8 cellular contexts compared by ENCODE assay signal in the genomic region with DNA sequence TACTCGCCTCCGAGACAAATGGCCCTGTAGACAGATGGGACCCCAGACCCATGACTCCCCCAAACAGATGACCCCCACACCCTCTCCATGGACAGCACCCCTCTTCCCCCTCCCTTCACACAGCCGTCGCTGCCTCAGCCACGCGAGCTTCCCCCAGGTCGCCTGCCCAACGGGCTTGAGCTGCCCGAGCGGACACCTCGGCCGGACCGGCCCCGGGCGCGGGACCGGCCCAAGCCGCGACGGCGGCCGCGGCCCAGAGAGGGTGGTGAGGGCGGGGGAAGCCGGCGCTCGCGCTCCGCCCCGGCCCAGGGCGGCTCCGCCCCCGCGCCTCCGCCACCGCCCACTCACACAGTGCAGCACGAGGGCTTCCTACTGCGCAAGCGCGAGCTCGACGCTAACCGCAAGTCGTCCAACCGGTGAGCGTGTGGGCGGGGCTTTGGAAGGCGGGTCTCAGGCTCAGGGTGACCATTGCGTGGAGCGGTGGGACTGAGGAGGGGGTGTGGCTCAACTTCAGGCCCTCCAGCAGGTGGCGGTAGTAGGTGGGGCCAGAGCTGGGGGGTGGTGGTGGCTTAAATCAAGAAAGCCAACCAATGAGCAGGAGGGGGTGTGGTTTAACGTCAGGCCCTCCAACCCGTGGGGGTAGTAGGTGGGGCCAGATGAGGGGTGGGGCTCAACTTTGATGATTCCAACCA. TPM values are rescaled to one million over a fixed set of nuclear protein-coding genes. Genes with fewer than 3 reads are reported as not detected.
A peak's percentile ranks its signal among the peaks of the same experiment; 100 is the strongest.
DNase-seq lines count a peak whose midpoint lies in the region; ATAC-seq and TF ChIP-seq lines count a peak whose summit lies in the region.

No MANE protein-coding gene starts in this region.

- H3K4me3 Mint-ChIP-seq in activated T-helper 17 cell treated with anti-CD3 and anti-CD28 coated beads, Interleukin-2, amount 50 U/mL, for 72 hours = peak overlapping the region; percentile 72
- H3K4me3 Mint-ChIP-seq in natural killer cell treated with Interleukin-12 subunit alpha and Interleukin-12 subunit beta and Interleukin-15 and Interleukin-18, amount 100 ng/mL, for 72 hours = peak overlapping the region; percentile 62

- H3K36me3 Mint-ChIP-seq in activated T-helper 17 cell treated with anti-CD3 and anti-CD28 coated beads, Interleukin-2, amount 50 U/mL, for 72 hours (ENCODE audit: low read depth) = no peaks in the 10 kb centered on the region
- H3K36me3 Mint-ChIP-seq in natural killer cell treated with Interleukin-12 subunit alpha and Interleukin-12 subunit beta and Interleukin-15 and Interleukin-18, amount 100 ng/mL, for 72 hours = no peaks in the 10 kb centered on the region

- ATAC-seq in activated T-helper 17 cell treated with anti-CD3 and anti-CD28 coated beads, Interleukin-2, amount 50 U/mL, for 72 hours (replicated peaks) = peak; percentile 94
- ATAC-seq in natural killer cell treated with Interleukin-12 subunit alpha and Interleukin-12 subunit beta and Interleukin-15 and Interleukin-18, amount 100 ng/mL, for 72 hours = peak; percentile 96

- H3K4me1 Mint-ChIP-seq in activated T-helper 17 cell treated with anti-CD3 and anti-CD28 coated beads, Interleukin-2, amount 50 U/mL, for 72 hours = peaks cover 11% of the 10 kb centered on the region
- H3K4me1 Mint-ChIP-seq in natural killer cell treated with Interleukin-12 subunit alpha and Interleukin-12 subunit beta and Interleukin-15 and Interleukin-18, amount 100 ng/mL, for 72 hours (ENCODE audit: low read depth in 2 of 2) = peaks cover 12 to 17% of the 10 kb centered on the region in 2 donors

- H3K4me3 ChIP-seq in fibroblast of pulmonary artery (replicated peaks; ENCODE audit: low read depth, low read length) = peak overlapping the region; percentile 59

- H3K9me3 Mint-ChIP-seq in activated T-helper 17 cell treated with anti-CD3 and anti-CD28 coated beads, Interleukin-2, amount 50 U/mL, for 72 hours = peaks cover 5% of the 10 kb centered on the region
- no peaks in the 10 kb centered on the region for H3K9me3 Mint-ChIP-seq in natural killer cell treated with Interleukin-12 subunit alpha and Interleukin-12 subunit beta and Interleukin-15 and Interleukin-18, amount 100 ng/mL, for 72 hours

- H3K27ac Mint-ChIP-seq in activated T-helper 17 cell treated with anti-CD3 and anti-CD28 coated beads, Interleukin-2, amount 50 U/mL, for 72 hours = peak overlapping the region; percentile 43
- peak overlapping the region; percentile 7 to 10 for H3K27ac Mint-ChIP-seq in natural killer cell treated with Interleukin-12 subunit alpha and Interleukin-12 subunit beta and Interleukin-15 and Interleukin-18, amount 100 ng/mL, for 72 hours

- peak; percentile 100 for DNase-seq in Daoy (ENCODE audit: low read depth)
- DNase-seq in GOT3 (lab: John Stamatoyannopoulos, UW) = peak; percentile 92
- DNase-seq in RPMI8226 = peak; percentile 98
- peak; percentile 100 for DNase-seq in fibroblast of pulmonary artery (ENCODE audit: low read depth)
- peak; percentile 98 for DNase-seq in natural killer cell treated with Interleukin-12 subunit alpha and Interleukin-12 subunit beta and Interleukin-15 and Interleukin-18, amount 100 ng/mL, for 72 hours (ENCODE audit: low spot score)
- DNase-seq in stimulated activated naive CD4-positive, alpha-beta T cell (lab: John Stamatoyannopoulos, UW) = peak; percentile 89 to 97 (median 96)

- TF ChIP-seq CTCF in LNCAP (IDR thresholded peaks at IDR 0.05) (peak; percentile 37; the same call in 1 of the 2 replicates), fibroblast of pulmonary artery (IDR thresholded peaks at IDR 0.05; ENCODE audit: low read length, missing control alignments) (no peak)

- peaks cover 10% of the 10 kb centered on the region for H3K27me3 Mint-ChIP-seq in activated T-helper 17 cell treated with anti-CD3 and anti-CD28 coated beads, Interleukin-2, amount 50 U/mL, for 72 hours
- peaks cover 8 to 10% of the 10 kb centered on the region in 2 donors for H3K27me3 Mint-ChIP-seq in natural killer cell treated with Interleukin-12 subunit alpha and Interleukin-12 subunit beta and Interleukin-15 and Interleukin-18, amount 100 ng/mL, for 72 hours

RNA-seq across cellular contexts. Expression of a gene that starts 6.2 kb away (rescaled TPM):
- total RNA-seq in Daoy (2014; rRNA removed; shearing (Covaris generic)) = 40.6 and 134 TPM in 2 replicates
- total RNA-seq in activated T-helper 17 cell treated with anti-CD3 and anti-CD28 coated beads, Interleukin-2, amount 50 U/mL, for 72 hours = 100 to 1,000 TPM; 113 to 126 TPM
- 100 to 1,000 TPM; 131 to 149 TPM for total RNA-seq in natural killer cell treated with Interleukin-12 subunit alpha and Interleukin-12 subunit beta and Interleukin-15 and Interleukin-18, amount 100 ng/mL, for 72 hours

RNA-seq across cellular contexts. Expression of a gene that starts 30.7 kb away (rescaled TPM):
- 16.4 and 26.0 TPM in 2 replicates for total RNA-seq in Daoy (2014; rRNA removed; shearing (Covaris generic))
- total RNA-seq in activated T-helper 17 cell treated with anti-CD3 and anti-CD28 coated beads, Interleukin-2, amount 50 U/mL, for 72 hours = 100 to 1,000 TPM; 117 to 331 TPM
- total RNA-seq in natural killer cell treated with Interleukin-12 subunit alpha and Interleukin-12 subunit beta and Interleukin-15 and Interleukin-18, amount 100 ng/mL, for 72 hours = 10 to 100 TPM; 28.1 to 59.0 TPM

Comparison
In these comparisons a context has a peak if more than half of its experiments do, and no peak if none do; other contexts are left out.
1. Peak in every context shown above with its lines: DNase-seq, ATAC-seq and H3K4me3 ChIP-seq.